In the genomic region with DNA sequence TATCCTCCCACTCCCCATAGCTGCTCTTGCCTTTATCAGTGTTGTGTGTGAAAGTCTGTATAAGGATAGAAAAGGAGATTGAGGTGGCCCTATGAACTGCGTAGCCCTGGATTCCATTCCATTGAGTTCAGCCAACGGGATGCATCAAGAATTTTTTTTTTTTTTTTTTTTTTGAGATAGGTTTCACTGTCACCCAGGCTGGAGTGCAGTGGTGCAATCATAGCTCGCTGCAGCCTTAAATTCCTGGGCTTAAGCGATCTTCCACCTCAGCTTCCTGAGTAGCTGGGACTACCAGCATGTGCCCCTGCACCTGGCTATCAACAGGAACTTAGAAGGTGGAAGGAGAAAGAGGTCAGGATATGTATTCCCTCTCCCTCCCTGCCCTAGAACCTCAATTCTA, we compare ENCODE assay signal across 22 cellular contexts.
"Had no signal": no experiment of that assay in that cellular context is flagged by ENCODE, and none has a peak within 500 bp of the region (broad histone marks: within the 10 kb centered on the region; RNA-seq: fewer than 3 reads in every experiment).

No MANE protein-coding gene starts in this region.

- H3K9ac ChIP-seq: KMS-11, SK-N-SH had no signal

- DNase-seq: IMR-90, MV-4-11, NCI-H1092, NCI-H1105 treated with DMSO at 0.1 percent for 48 hours, NCI-H1417 treated with DMSO at 0.1 percent for 48 hours, NCI-H146, NCI-H187, NCI-H2029, NCI-H2081 treated with DMSO at 0.1 percent for 48 hours, NCI-H2171, NCI-H345, NCI-H446 treated with DMSO at 0.1 percent for 48 hours, NCI-H510A treated with DMSO at 0.1 percent for 48 hours, NCI-H526 treated with DMSO at 0.1 percent for 48 hours, NCI-H748 treated with DMSO at 0.1 percent for 48 hours, Right ventricle myocardium superior, RPMI8226, SK-N-SH had no signal

- FAIRE-seq: HepG2, K562, RCC 7860 had no signal

- H3K27ac ChIP-seq: KMS-11 had no signal

- H3K9me3 ChIP-seq: SK-N-SH had no signal

- H3K4me3 ChIP-seq: K562 had no signal

- H3K4me2 ChIP-seq: KMS-11, SK-N-SH had no signal
